In the genomic region with DNA sequence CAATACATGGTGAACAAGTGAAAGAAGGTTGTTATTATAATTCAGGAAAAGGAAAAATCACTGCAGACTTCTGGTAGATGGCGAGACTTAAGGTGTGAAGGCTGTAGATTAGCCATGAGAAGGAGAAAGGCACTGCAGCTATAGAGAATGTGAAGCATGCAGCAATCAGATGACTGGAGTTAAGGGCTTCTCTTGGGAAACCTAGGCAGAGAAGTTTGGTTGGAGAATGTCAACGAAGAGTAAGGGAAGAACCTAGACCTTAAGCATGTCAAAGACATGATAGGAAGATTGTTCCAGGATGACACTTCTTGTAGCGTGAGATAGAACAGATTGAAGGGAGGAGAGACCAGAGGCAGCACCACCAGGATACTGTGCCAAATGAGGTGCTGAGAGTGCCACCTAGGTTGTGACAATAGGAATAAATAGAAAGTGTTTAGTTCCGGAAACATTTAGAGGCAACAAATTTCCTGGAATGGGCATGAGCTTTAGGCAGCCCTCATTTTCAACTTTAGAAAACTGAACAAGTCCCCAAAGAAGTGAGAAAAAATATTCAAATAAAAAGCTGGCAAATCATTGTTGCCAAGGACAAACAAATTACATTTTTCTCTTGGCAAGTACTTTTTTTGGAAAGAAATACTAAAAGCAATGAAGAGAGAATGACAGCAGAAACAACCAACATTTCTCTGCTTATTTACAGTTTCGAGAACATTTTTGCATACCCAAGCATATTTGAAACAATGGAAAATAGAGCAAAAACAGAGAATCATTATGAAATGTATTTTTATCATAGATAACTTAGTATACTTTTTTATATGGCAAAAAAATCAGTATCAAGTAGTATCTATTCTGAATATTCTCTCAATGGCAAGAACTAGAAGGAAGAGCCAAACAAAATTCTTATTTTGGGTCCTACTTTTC, we compare ENCODE assay signal across 22 cellular contexts. TPM values are rescaled to one million over a fixed set of nuclear protein-coding genes. Genes with fewer than 3 reads are reported as not detected.
A peak's percentile ranks its signal among the peaks of the same experiment; 100 is the strongest.
DNase-seq lines count a peak whose midpoint lies in the region; ATAC-seq, FAIRE-seq and TF ChIP-seq lines count a peak whose summit lies in the region.
"Had no signal": no experiment of that assay in that cellular context is flagged by ENCODE, and none has a peak within 500 bp of the region (broad histone marks: within the 10 kb centered on the region; RNA-seq: fewer than 3 reads in every experiment).

No MANE protein-coding gene starts in this region.

- H3K4me1 Mint-ChIP-seq in activated CD8-positive, alpha-beta memory T cell treated with anti-CD3 and anti-CD28 coated beads, Interleukin-2, amount 10 ng/mL, durations not matched to agents 7 days and 5 days, result no peaks in the 10 kb centered on the region
- H3K4me1 Mint-ChIP-seq: activated naive CD4-positive, alpha-beta T cell treated with anti-CD3 and anti-CD28 coated beads, Interleukin-2, amount 50 U/mL, for 24 hours had no signal

- peaks cover 4% of the 10 kb centered on the region; the same call in 1 of the 2 replicates for H3K4me1 ChIP-seq in HEK293 (ENCODE audit: control insufficient read depth, insufficient read depth, low read length)
- H3K4me1 ChIP-seq in K562 (replicated peaks in 1 of 2; ENCODE audit: control insufficient read depth in 2 of 2, insufficient read depth in 2 of 2, low read length in 2 of 2), result no peaks in the 10 kb centered on the region
- no peaks in the 10 kb centered on the region for H3K4me1 ChIP-seq in psoas muscle
- H3K4me1 ChIP-seq: breast epithelium had no signal

- 0 out of 2 replicates have a peak, but pooled peaks have one; percentile 24 for TF ChIP-seq CTCF in HEK293 (tag by site-specific recombination; IDR thresholded peaks at IDR 0.05)
- 0 out of 6 replicates have a peak, but pooled peaks of 1 of the 3 experiments have one; percentile 18 for TF ChIP-seq CTCF in K562 (IDR thresholded peaks at IDR 0.05 in 2 of 3, conservative IDR thresholded peaks at IDR 0.05 in 1 of 3; ENCODE audit: insufficient read depth in 2 of 3, low read depth in 1 of 3, low read length in 3 of 3)
- TF ChIP-seq CTCF in psoas muscle (IDR thresholded peaks at IDR 0.05), result no peak

- no peaks in the 10 kb centered on the region for H4K20me1 ChIP-seq in K562 (replicated peaks; ENCODE audit: control insufficient read depth, insufficient read depth, low read length)

- no peaks in the 10 kb centered on the region for H3K36me3 ChIP-seq in HEK293 (ENCODE audit: control insufficient read depth in 2 of 2, insufficient read depth in 1 of 2, low read length in 2 of 2)
- peaks cover 44% of the 10 kb centered on the region for H3K36me3 ChIP-seq in K562 (ENCODE audit: control insufficient read depth, insufficient read depth, low read length)
- no peaks in the 10 kb centered on the region for H3K36me3 ChIP-seq in psoas muscle (ENCODE audit: insufficient read depth in 1 of 2, low read depth in 1 of 2)
- H3K36me3 ChIP-seq: breast epithelium, esophagus muscularis mucosa, spleen had no signal

- ATAC-seq in K562 (no peak), psoas muscle (peak in 3 of 4 donors; percentile 37 to 67 (median 57))
- no peak for ATAC-seq in activated CD8-positive, alpha-beta memory T cell treated with anti-CD3 and anti-CD28 coated beads, Interleukin-2, amount 10 ng/mL, durations not matched to agents 7 days and 5 days

- no peaks in the 10 kb centered on the region for H3K9me1 ChIP-seq in K562 (ENCODE audit: control insufficient read depth, insufficient read depth, low read length)

- TF ChIP-seq EP300 in K562 (IDR thresholded peaks at IDR 0.05; ENCODE audit: low read length), result no peak

- no peak overlapping the region for H3K4me3 ChIP-seq in HEK293 (ENCODE audit: low read depth, low read length)
- H3K4me3 ChIP-seq in K562, result no peak overlapping the region
- no peak overlapping the region for H3K4me3 ChIP-seq in psoas muscle
- H3K4me3 ChIP-seq: breast epithelium, dorsolateral prefrontal cortex, esophagus muscularis mucosa, lung, PC-9, spleen had no signal

- in situ Hi-C loops in K562 (cut with MboI), result no loop called here

- no peak for TF ChIP-seq POLR2A in K562 (conservative IDR thresholded peaks at IDR 0.05)

- H3K36me3 Mint-ChIP-seq in activated CD8-positive, alpha-beta memory T cell treated with anti-CD3 and anti-CD28 coated beads, Interleukin-2, amount 10 ng/mL, durations not matched to agents 7 days and 5 days, result no peaks in the 10 kb centered on the region
- H3K36me3 Mint-ChIP-seq: activated naive CD4-positive, alpha-beta T cell treated with anti-CD3 and anti-CD28 coated beads, Interleukin-2, amount 50 U/mL, for 24 hours had no signal

- no peak overlapping the region for H3K4me3 Mint-ChIP-seq in activated CD8-positive, alpha-beta memory T cell treated with anti-CD3 and anti-CD28 coated beads, Interleukin-2, amount 10 ng/mL, durations not matched to agents 7 days and 5 days
- H3K4me3 Mint-ChIP-seq: activated naive CD4-positive, alpha-beta T cell treated with anti-CD3 and anti-CD28 coated beads, Interleukin-2, amount 50 U/mL, for 24 hours; nephron progenitor cell had no signal

- H3K9ac ChIP-seq in K562 (ENCODE audit: insufficient read depth in 1 of 2, low read depth in 2 of 2, low read length in 2 of 2), result no peak overlapping the region

- no peaks in the 10 kb centered on the region for H3K27me3 ChIP-seq in K562 (ENCODE audit: control insufficient read depth in 2 of 2, insufficient read depth in 2 of 2, low read length in 2 of 2)
- no peaks in the 10 kb centered on the region for H3K27me3 ChIP-seq in psoas muscle (ENCODE audit: insufficient read depth in 3 of 3, low read length in 2 of 3)
- H3K27me3 ChIP-seq: breast epithelium, dorsolateral prefrontal cortex, esophagus muscularis mucosa, spleen had no signal

- no peaks in the 10 kb centered on the region for H3K9me3 Mint-ChIP-seq in activated CD8-positive, alpha-beta memory T cell treated with anti-CD3 and anti-CD28 coated beads, Interleukin-2, amount 10 ng/mL, durations not matched to agents 7 days and 5 days (ENCODE audit: low read depth)
- H3K9me3 Mint-ChIP-seq: activated naive CD4-positive, alpha-beta T cell treated with anti-CD3 and anti-CD28 coated beads, Interleukin-2, amount 50 U/mL, for 24 hours; nephron progenitor cell had no signal

- TF ChIP-seq RAD21 in K562 (CRISPR knock-in tag; conservative IDR thresholded peaks at IDR 0.05 in 1 of 2, IDR thresholded peaks at IDR 0.05 in 1 of 2), result no peak

- H3K79me2 ChIP-seq in K562 (ENCODE audit: control insufficient read depth, insufficient read depth, low read length), result no peaks in the 10 kb centered on the region

- CTCF ChIA-PET in HEK293 (lab: Yijun Ruan, JAX), result no interaction called here
- CTCF ChIA-PET in K562 (lab: Yijun Ruan, JAX; ENCODE audit: low intra/inter-chr PET ratio), result no interaction called here
- CTCF ChIA-PET in activated CD8-positive, alpha-beta memory T cell treated with anti-CD3 and anti-CD28 coated beads, Interleukin-2, amount 10 ng/mL, durations not matched to agents 7 days and 5 days (lab: Charles Lee), result interaction anchor here (1.1 kb wide), 1 partner anchor 144 kb away, joined by 4 read pairs; no protein-coding TSS in a partner anchor

- no peak overlapping the region for H2AFZ ChIP-seq in K562 (ENCODE audit: low read depth, low read length)
- H2AFZ ChIP-seq: PC-9 had no signal

- no TSS peak for BruUV-seq in K562 (replicated peaks; lab: Mats Ljungman, UMichigan)

- H3K9me3 ChIP-seq in HEK293 (ENCODE audit: control insufficient read depth, insufficient read depth, low read depth, low read length) (no peaks in the 10 kb centered on the region), K562 (replicated peaks; ENCODE audit: control insufficient read depth, insufficient read depth, low read depth, low read length) (no peaks in the 10 kb centered on the region), psoas muscle (no peaks in the 10 kb centered on the region)
- H3K9me3 ChIP-seq: breast epithelium, esophagus muscularis mucosa, spleen had no signal

- H3K4me2 ChIP-seq in K562 (ENCODE audit: insufficient read depth, low read length), result no peak overlapping the region
- H3K4me2 ChIP-seq: PC-9 had no signal

- intact Hi-C loops in K562 (cut with micrococcal nuclease), result no loop called here
- intact Hi-C loops in psoas muscle (cut with DNase I), result no loop called here

- POLR2A ChIA-PET in HEK293 (lab: Yijun Ruan, JAX), result no interaction called here
- POLR2A ChIA-PET in K562 (lab: Yijun Ruan, JAX), result no interaction called here

- H3K27ac ChIP-seq in HEK293 (ENCODE audit: extremely low read depth, low read depth, low read length) (no peak overlapping the region), K562 (ENCODE audit: extremely low read depth, low read depth, low read length) (no peak overlapping the region), psoas muscle (no peak overlapping the region)
- H3K27ac ChIP-seq: esophagus muscularis mucosa, PC-9 had no signal

- DNase-seq in NCI-H69 (lab: John Stamatoyannopoulos, UW), result peak; percentile 9
- DNase-seq in K562 (ENCODE audit: extremely low read depth in 1 of 4, low spot score in 3 of 4), result no peak
- no peak for DNase-seq in psoas muscle
- DNase-seq in activated CD8-positive, alpha-beta memory T cell treated with anti-CD3 and anti-CD28 coated beads, Interleukin-2, amount 10 ng/mL, durations not matched to agents 7 days and 5 days, result no peak
- DNase-seq in inferior parietal cortex (ENCODE audit: extremely low spot score), result no peak
- DNase-seq in activated CD4-positive, alpha-beta T cell treated with anti-CD3 and anti-CD28 coated beads for 1 hour, result no peak
- DNase-seq: activated CD4-positive, alpha-beta T cell treated with anti-CD3 and anti-CD28 coated beads, Interleukin-2, amount 50 U/mL, for 4 hours; C1 segment of cervical spinal cord; dorsolateral prefrontal cortex; head of caudate nucleus; NCI-H1930; nephron progenitor cell; PC-9; spleen had no signal

- no peak overlapping the region for H3K27ac Mint-ChIP-seq in activated CD8-positive, alpha-beta memory T cell treated with anti-CD3 and anti-CD28 coated beads, Interleukin-2, amount 10 ng/mL, durations not matched to agents 7 days and 5 days
- H3K27ac Mint-ChIP-seq: activated naive CD4-positive, alpha-beta T cell treated with anti-CD3 and anti-CD28 coated beads, Interleukin-2, amount 50 U/mL, for 24 hours; nephron progenitor cell; progenitor cell of endocrine pancreas had no signal

- peak; percentile 11 for FAIRE-seq in K562 (lab: Jason Lieb, UNC)
- FAIRE-seq: GM18507, H1 had no signal

- no peaks in the 10 kb centered on the region for H3K27me3 Mint-ChIP-seq in activated CD8-positive, alpha-beta memory T cell treated with anti-CD3 and anti-CD28 coated beads, Interleukin-2, amount 10 ng/mL, durations not matched to agents 7 days and 5 days
- H3K27me3 Mint-ChIP-seq: activated naive CD4-positive, alpha-beta T cell treated with anti-CD3 and anti-CD28 coated beads, Interleukin-2, amount 50 U/mL, for 24 hours; progenitor cell of endocrine pancreas had no signal

- 80% methylated on average over 5 of the region's 5 CpGs for WGBS in K562 (ENCODE audit: insufficient coverage, low coverage, missing lambda C conversion rate)
- WGBS in psoas muscle, 3 donors, result 48 to 64% (median 58%) methylated on average over 5 of the region's 5 CpGs

RNA-seq across cellular contexts. Expression of gene LRRC17, which starts 4.9 kb away (rescaled TPM):
- total RNA-seq in K562 (2011; cell fraction: chromatin; rRNA removed; ENCODE audit: low replicate concordance), result not detected in 2 replicates
- total RNA-seq in K562 (2011; cell fraction: nucleolus; rRNA removed), result not detected in 2 replicates
- total RNA-seq in K562 (2011; cell fraction: nucleoplasm; rRNA removed), result not detected in 2 replicates
- total RNA-seq in K562 (2014; rRNA removed) (not detected in 2 replicates), K562 (2014; rRNA removed; fragmentation: Illumina TruSeq; extraction: Trizol) (0.16 TPM in 1 of 2 replicates, not detected in the other), K562 (2015; rRNA removed; fragmentation: Illumina TruSeq; extraction: Trizol) (0.18 TPM in 1 of 2 replicates, not detected in the other), K562 (2021) (not detected in 2 replicates), psoas muscle (1 to 10 TPM in 2 of 4 donors, under 1 TPM in 2; 0.34 to 3.6 (median 0.92) TPM)
- polyA plus RNA-seq in K562 (2011; rRNA removed) (0.04 and 0.07 TPM in 2 replicates), K562 (2014; fragmentation: Illumina TruSeq; extraction: Trizol) (not detected in 2 replicates), K562 (2014; fragmentation: Nextera tagmentation; extraction: Ambion mirVana) (under 1 TPM; 0.03 to 0.17 TPM), K562 (2014; rRNA removed) (0.07 TPM in 1 of 2 replicates, not detected in the other), psoas muscle (1 to 10 TPM in 1 of 3 donors, under 1 TPM in 2; 0.55 to 1.3 (median 0.82) TPM)
- polyA plus RNA-seq in K562 (2011; cell fraction: cytosol; rRNA removed), result not detected in 2 replicates
- polyA plus RNA-seq in K562 (2011; cell fraction: nucleus; rRNA removed), result 0.13 TPM in 1 of 2 replicates, not detected in the other
- polyA plus RNA-seq in K562 (2012), result 0.18 TPM in 1 of 2 replicates, not detected in the other
- not detected in 2 replicates for polyA minus RNA-seq in K562 (2011; rRNA and poly(A)+ RNA removed)
- not detected in 2 replicates for polyA minus RNA-seq in K562 (2011; cell fraction: cytosol; rRNA and poly(A)+ RNA removed)
- polyA minus RNA-seq in K562 (2011; cell fraction: nucleus; rRNA and poly(A)+ RNA removed), result not detected in 2 replicates
- total RNA-seq in activated CD8-positive, alpha-beta memory T cell treated with anti-CD3 and anti-CD28 coated beads, Interleukin-2, amount 10 ng/mL, durations not matched to agents 7 days and 5 days, result not detected
- total RNA-seq: PC-9 had no signal

Comparison
In these comparisons a context has a peak if more than half of its experiments do, and no peak if none do; other contexts are left out.
1. ATAC-seq: peak in psoas muscle (3 of 4); none in K562 (single experiment) and activated CD8-positive, alpha-beta memory T cell treated with anti-CD3 and anti-CD28 coated beads, Interleukin-2, amount 10 ng/mL, durations not matched to agents 7 days and 5 days (single experiment).